7 cellular contexts compared by ENCODE assay signal in the genomic region with DNA sequence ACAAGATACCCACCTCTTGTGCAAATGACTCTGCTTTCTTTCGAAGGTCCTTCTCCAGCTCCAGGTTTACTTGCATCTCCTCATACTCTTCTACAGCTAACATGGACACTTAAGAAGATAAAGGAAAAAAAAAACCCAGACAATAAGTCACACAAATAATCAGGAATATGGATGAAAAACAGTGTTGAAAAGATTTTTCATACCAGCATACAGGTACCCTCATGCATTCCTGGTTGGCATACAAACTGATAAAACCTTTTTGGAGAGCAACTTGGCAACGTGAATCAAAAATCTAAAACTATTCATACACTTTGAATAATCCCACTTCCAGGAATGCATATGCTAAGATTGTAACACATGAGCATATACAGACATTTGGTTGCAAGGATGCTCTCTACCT.
"Had no signal": no experiment of that assay in that cellular context is flagged by ENCODE, and none has a peak within 500 bp of the region (broad histone marks: within the 10 kb centered on the region; RNA-seq: fewer than 3 reads in every experiment).

No MANE protein-coding gene starts in this region.

- H3K27ac ChIP-seq: GM23248 had no signal

- H3K9me3 ChIP-seq: HAP-1 had no signal

- H3K9ac ChIP-seq: GM23248 had no signal

- H2AFZ ChIP-seq: GM23248 had no signal

- DNase-seq: GM23248, GOT3, H7, HFFc6, IMR-90 had no signal

- H3K4me3 ChIP-seq: GM23248, HAP-1, K562 had no signal
